8 cellular contexts compared by ENCODE assay signal in the genomic region with DNA sequence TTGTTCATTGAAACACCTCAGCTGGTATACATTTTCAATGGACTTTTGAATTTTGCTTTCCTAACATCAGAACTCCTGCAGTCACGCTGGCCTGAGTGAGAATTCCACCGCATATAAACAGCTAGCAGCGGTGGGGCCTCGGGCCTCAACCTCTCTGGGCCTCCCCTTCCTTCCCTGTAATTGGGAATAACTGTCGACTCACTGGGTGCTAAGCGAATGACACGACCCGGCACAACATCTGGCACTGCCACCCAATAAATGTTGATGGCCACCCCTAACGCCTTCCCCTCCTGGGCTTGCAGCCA. TPM values are rescaled to one million over a fixed set of nuclear protein-coding genes. Genes with fewer than 3 reads are reported as not detected.
A peak's percentile ranks its signal among the peaks of the same experiment; 100 is the strongest.
DNase-seq lines count a peak whose midpoint lies in the region; ATAC-seq and TF ChIP-seq lines count a peak whose summit lies in the region.

No MANE protein-coding gene starts in this region.

- DNase-seq in AG04450 (ENCODE audit: low read depth, low spot score) (no peak), choroid plexus epithelial cell (ENCODE audit: low read depth) (no peak), mucosa of descending colon (no peak), amniotic stem cell (lab: John Stamatoyannopoulos, UW) (no peak), foreskin melanocyte (no peak)
- no peak for DNase-seq in central memory CD4-positive, alpha-beta T cell

- H3K79me2 ChIP-seq in KMS-11 (ENCODE audit: insufficient read depth, low read depth) = peaks cover 15% of the 10 kb centered on the region

- CTCF ChIA-PET in AG04450 (lab: Charles Lee) = no interaction called here

- peak overlapping the region; percentile 97 for H3K9ac ChIP-seq in KMS-11

- TF ChIP-seq CTCF in AG04450 (IDR thresholded peaks at IDR 0.05; ENCODE audit: low read depth, low read length) (no peak), KMS-11 (conservative IDR thresholded peaks at IDR 0.05; ENCODE audit: low read depth, low read length) (no peak), choroid plexus epithelial cell (conservative IDR thresholded peaks at IDR 0.05; ENCODE audit: low read depth, low read length) (no peak), mucosa of descending colon (IDR thresholded peaks at IDR 0.05) (no peak)

- H3K27me3 ChIP-seq in AG04450 (ENCODE audit: control insufficient read depth, insufficient read depth, low read length) (no peaks in the 10 kb centered on the region), KMS-11 (ENCODE audit: insufficient read depth, low read depth) (no peaks in the 10 kb centered on the region)

- intact Hi-C loops in mucosa of descending colon (cut with DNase I, micrococcal nuclease) = no loop called here

- no peaks in the 10 kb centered on the region; the same call in 1 of the 2 replicates for H3K9me3 ChIP-seq in AG04450 (ENCODE audit: control insufficient read depth, insufficient read depth, low read length)
- no peaks in the 10 kb centered on the region for H3K9me3 ChIP-seq in mucosa of descending colon

- POLR2A ChIA-PET in AG04450 (lab: Yijun Ruan, JAX) = interaction anchor here (0.8 to 1.2 kb wide), 2 partner anchors 17 to 19 kb away, joined by 3 to 5 read pairs; no protein-coding TSS in a partner anchor

- peak overlapping the region; percentile 75 for H3K27ac ChIP-seq in AG04450 (ENCODE audit: low read depth, low read length)
- peak overlapping the region; percentile 81 for H3K27ac ChIP-seq in KMS-11

- peak overlapping the region; percentile 71 for H3K4me2 ChIP-seq in KMS-11

- peaks cover 8% of the 10 kb centered on the region; the same call in 1 of the 2 replicates for H3K36me3 ChIP-seq in KMS-11 (ENCODE audit: insufficient read depth)
- H3K36me3 ChIP-seq in mucosa of descending colon (ENCODE audit: low read depth) = no peaks in the 10 kb centered on the region

- H3K4me1 ChIP-seq in KMS-11 (ENCODE audit: low read depth, poor library complexity, severe bottlenecking) (peaks cover 11% of the 10 kb centered on the region), mucosa of descending colon (ENCODE audit: low read depth) (no peaks in the 10 kb centered on the region)

- H2AFZ ChIP-seq in KMS-11 (ENCODE audit: low read depth) = peak overlapping the region; percentile 89

- H3K4me3 ChIP-seq in AG04450 (ENCODE audit: low read depth, low read length) (peak overlapping the region; percentile 81), KMS-11 (IDR thresholded peaks at IDR 0.05; ENCODE audit: insufficient read depth, low read depth, low read length) (peak overlapping the region; percentile 32), choroid plexus epithelial cell (ENCODE audit: low read depth, low read length) (peak overlapping the region; percentile 77), mucosa of descending colon (peak overlapping the region; percentile 90)

- ATAC-seq in mucosa of descending colon = peak; percentile 2
- ATAC-seq in GM18511 (IDR thresholded peaks at IDR 0.05; ENCODE audit: unreplicated experiment) = no peak

- no peaks in the 10 kb centered on the region for H4K20me1 ChIP-seq in KMS-11 (ENCODE audit: insufficient read depth)

RNA-seq across cellular contexts. Expression of a gene that starts 0.7 kb away (rescaled TPM):
- polyA plus RNA-seq in AG04450 (2011; rRNA removed) = 56.1 and 59.1 TPM in 2 replicates
- 28.7 and 32.9 TPM in 2 replicates for polyA minus RNA-seq in AG04450 (2011; rRNA and poly(A)+ RNA removed)
- 10 to 100 TPM; 33.3 to 42.9 (median 35.4) TPM for total RNA-seq in mucosa of descending colon

RNA-seq across cellular contexts. Expression of a gene that starts 19.5 kb away (rescaled TPM):
- 22.0 and 23.6 TPM in 2 replicates for polyA plus RNA-seq in AG04450 (2011; rRNA removed)
- polyA minus RNA-seq in AG04450 (2011; rRNA and poly(A)+ RNA removed) = 19.2 and 28.8 TPM in 2 replicates
- 10 to 100 TPM; 33.2 to 66.0 (median 51.3) TPM for total RNA-seq in mucosa of descending colon

Comparison
In these comparisons a context has a peak if more than half of its experiments do, and no peak if none do; other contexts are left out.
1. H3K4me3 ChIP-seq: peak in every context shown above with its lines; median percentile 90 in mucosa of descending colon; 81 in AG04450; 77 in choroid plexus epithelial cell; 32 in KMS-11.